Comparison of ENCODE assay signal across 8 cellular contexts in genomic region chr20:25987073-25987927, GRCh38.
DNase-seq lines count a peak whose midpoint lies in the region; ATAC-seq and TF ChIP-seq lines count a peak whose summit lies in the region.

No MANE protein-coding gene starts in this region.

- no peak overlapping the region for H3K9ac ChIP-seq in fibroblast of lung (ENCODE audit: insufficient read depth, low read length)

- H3K27ac ChIP-seq in fibroblast of lung (ENCODE audit: insufficient read depth, low read length) (no peak overlapping the region), upper lobe of right lung (no peak overlapping the region)

- peak overlapping the region; percentile 41 for H2AFZ ChIP-seq in fibroblast of lung (ENCODE audit: low read length)

- no peaks in the 10 kb centered on the region for H4K20me1 ChIP-seq in fibroblast of lung (ENCODE audit: control insufficient read depth, extremely low read depth, insufficient read depth, low read length)

- H3K4me2 ChIP-seq in fibroblast of lung (ENCODE audit: extremely low read depth, insufficient read depth, low read length): peak overlapping the region; percentile 64

- H3K27me3 ChIP-seq in fibroblast of lung (ENCODE audit: control insufficient read depth, insufficient read depth, low read length) (no peaks in the 10 kb centered on the region), upper lobe of right lung (no peaks in the 10 kb centered on the region)

- H3K4me1 ChIP-seq in fibroblast of lung (ENCODE audit: control insufficient read depth, extremely low read depth, insufficient read depth, low read length) (no peaks in the 10 kb centered on the region), upper lobe of right lung (peaks cover 4% of the 10 kb centered on the region)

- TF ChIP-seq CTCF in fibroblast of lung (conservative IDR thresholded peaks at IDR 0.05 in 1 of 2, IDR thresholded peaks at IDR 0.05 in 1 of 2; ENCODE audit: low read depth in 1 of 2, low read length in 2 of 2) (peak; percentile 9 to 17), upper lobe of right lung (IDR thresholded peaks at IDR 0.05) (peak; percentile 33), GM10266 (IDR thresholded peaks at IDR 0.05; ENCODE audit: control insufficient read depth, insufficient read depth, low read depth, missing control alignments) (no peak)

- H3K36me3 ChIP-seq in fibroblast of lung (ENCODE audit: control insufficient read depth, insufficient read depth, low read length) (no peaks in the 10 kb centered on the region), upper lobe of right lung (no peaks in the 10 kb centered on the region)

- intact Hi-C loops in upper lobe of right lung (cut with DNase I): no loop called here

- peak; percentile 75 for ATAC-seq in GM21825 (IDR thresholded peaks at IDR 0.05; ENCODE audit: unreplicated experiment)
- peak; percentile 60 for ATAC-seq in upper lobe of right lung

- H3K9me3 ChIP-seq in fibroblast of lung (ENCODE audit: control insufficient read depth, insufficient read depth, low read depth, low read length) (no peaks in the 10 kb centered on the region), upper lobe of right lung (no peaks in the 10 kb centered on the region)

- H3K4me3 ChIP-seq in fibroblast of lung (replicated peaks in 1 of 4; ENCODE audit: control extremely low read depth in 1 of 4, insufficient read depth in 1 of 4, low read depth in 3 of 4, low read length in 4 of 4) (peak overlapping the region in 1 of 4 experiments; percentile 25), upper lobe of right lung (peak overlapping the region; percentile 40)

- DNase-seq in DMS79 (lab: John Stamatoyannopoulos, UW) (peak; percentile 33), NCI-H1417 treated with DMSO at 0.1 percent for 48 hours (lab: John Stamatoyannopoulos, UW) (peak; percentile 30), fibroblast of lung (ENCODE audit: low read depth in 2 of 2) (peak; percentile 6 to 11), pons (ENCODE audit: low spot score) (peak; percentile 39), upper lobe of right lung (peak; percentile 72), GM10266 (ENCODE audit: extremely low spot score) (no peak)
- DNase-seq in activated CD8-positive, alpha-beta memory T cell treated with anti-CD3 and anti-CD28 coated beads, Interleukin-2, amount 50 U/mL, for 4 hours: peak; percentile 49

- no peaks in the 10 kb centered on the region for H3K79me2 ChIP-seq in fibroblast of lung (ENCODE audit: control insufficient read depth, insufficient read depth, low read length)
